17 cellular contexts compared by ENCODE assay signal in the genomic region with DNA sequence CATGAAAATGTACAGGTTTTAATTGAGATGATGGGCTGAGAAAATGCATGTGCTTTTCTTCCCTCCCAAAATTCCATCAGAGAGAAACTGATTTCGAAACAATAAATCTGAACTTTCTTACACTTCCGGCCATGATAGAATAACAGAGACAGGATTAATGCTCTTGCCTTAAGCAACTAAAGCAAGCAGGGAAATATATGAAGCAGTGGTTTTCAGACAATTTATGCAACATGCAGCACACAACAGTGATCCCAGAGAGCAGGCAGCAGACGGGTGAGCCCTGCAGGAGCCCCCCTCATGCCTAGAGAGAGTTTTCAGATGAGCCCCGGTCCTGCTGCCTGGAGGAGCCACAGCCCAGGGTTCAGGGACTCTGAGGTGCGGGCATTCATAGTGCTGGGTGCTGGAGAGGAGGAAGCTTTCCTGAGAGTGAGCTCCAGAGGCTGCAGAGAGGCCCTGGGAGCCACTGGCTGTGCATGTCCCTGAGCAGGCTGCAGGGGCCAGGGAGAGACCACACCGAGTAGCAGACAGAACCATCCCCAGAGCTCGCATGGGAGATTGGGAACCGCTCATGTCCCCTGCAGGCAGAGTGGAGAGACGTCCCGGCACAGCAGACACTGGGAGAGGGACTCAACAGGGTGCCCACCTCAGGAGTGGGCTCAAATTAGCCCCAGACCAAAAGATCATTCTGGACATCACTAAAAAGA.
"Had no signal": no experiment of that assay in that cellular context is flagged by ENCODE, and none has a peak within 500 bp of the region (broad histone marks: within the 10 kb centered on the region; RNA-seq: fewer than 3 reads in every experiment).

No MANE protein-coding gene starts in this region.

- H3K27ac ChIP-seq: adrenal gland, thyroid gland, WERI-Rb-1 had no signal

- H3K27me3 ChIP-seq: thyroid gland had no signal

- H3K4me1 ChIP-seq: adrenal gland, thyroid gland had no signal

- DNase-seq: activated CD4-positive, alpha-beta T cell treated with anti-CD3 and anti-CD28 coated beads, Interleukin-2, amount 50 U/mL, for 48 hours; activated gamma-delta T cell treated with Interleukin-2 at 50 U/mL for 16 hours; adrenal gland; dermis blood vessel endothelial cell; effector memory CD4-positive, alpha-beta T cell; hippocampal formation; left colon; stimulated activated CD8-positive, alpha-beta memory T cell treated with anti-CD3 and anti-CD28 coated beads, Interleukin-4, amount 100 ng/mL, for 48 hours; stimulated activated naive CD4-positive, alpha-beta T cell; SW 1271; T-helper 2 cell; thyroid gland; WERI-Rb-1 had no signal

- H3K9me3 ChIP-seq: adrenal gland, thyroid gland had no signal

- H3K4me3 ChIP-seq: adrenal gland, thyroid gland had no signal

- ATAC-seq: activated naive CD4-positive, alpha-beta T cell treated with anti-CD3 and anti-CD28 coated beads, Interleukin-2, amount 50 U/mL, for 72 hours; left colon; sciatic nerve had no signal

- FAIRE-seq: islet of Langerhans, urothelium cell line had no signal

- H3K36me3 ChIP-seq: adrenal gland, thyroid gland, WERI-Rb-1 had no signal
